Comparison of ENCODE assay signal across 3 cellular contexts in the genomic region with DNA sequence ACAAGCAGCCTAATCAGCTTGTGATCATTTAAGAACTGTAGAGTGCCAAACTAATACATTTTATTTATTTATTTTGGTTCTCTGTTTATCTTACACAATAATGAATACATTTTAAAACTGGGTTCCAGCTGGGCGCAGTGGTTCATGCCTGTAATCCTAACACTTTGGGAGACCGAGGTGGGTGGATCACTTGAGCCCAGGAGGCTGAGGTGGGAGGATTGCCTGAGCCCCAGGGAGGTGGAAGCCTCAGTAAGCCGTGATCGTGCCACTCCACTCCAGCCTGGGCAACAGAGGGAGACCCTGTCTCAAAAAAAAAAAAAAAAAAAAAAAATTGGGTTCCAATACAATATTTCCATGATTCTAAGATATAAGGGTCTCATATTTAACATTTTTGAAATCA.
"Had no signal": no experiment of that assay in that cellular context is flagged by ENCODE, and none has a peak within 500 bp of the region (broad histone marks: within the 10 kb centered on the region; RNA-seq: fewer than 3 reads in every experiment).

No MANE protein-coding gene starts in this region.

- H3K4me3 ChIP-seq: GM12878 had no signal

- ATAC-seq: GM12878 had no signal

- DNase-seq: GDM1, GF-D8 had no signal
